ENCODE assay signal across 18 cellular contexts in the genomic region with DNA sequence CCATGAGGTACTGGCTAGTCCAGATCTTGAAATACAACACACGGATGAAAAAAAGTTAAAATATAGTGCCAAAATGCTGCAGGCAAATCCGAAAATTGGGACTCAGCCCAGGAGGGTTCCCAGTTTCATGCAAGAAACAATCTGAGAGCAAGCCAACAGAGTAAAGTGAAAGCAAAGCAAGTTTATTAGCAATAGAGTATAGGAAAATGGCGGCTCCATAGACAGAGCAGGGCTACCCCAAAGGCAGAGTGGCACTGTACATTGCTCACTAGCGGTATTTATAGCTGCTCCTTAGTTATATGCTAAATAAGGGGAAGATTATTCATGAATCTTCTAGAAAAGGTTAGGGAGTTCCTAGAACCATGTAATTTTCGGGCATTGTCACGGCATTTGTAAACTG.
"Had no signal": no experiment of that assay in that cellular context is flagged by ENCODE, and none has a peak within 500 bp of the region (broad histone marks: within the 10 kb centered on the region; RNA-seq: fewer than 3 reads in every experiment).

No MANE protein-coding gene starts in this region.

- H3K9me3 Mint-ChIP-seq: activated T-helper 17 cell treated with anti-CD3 and anti-CD28 coated beads, Interleukin-2, amount 50 U/mL, for 72 hours; brain; natural killer cell; stimulated activated memory B cell treated with anti-CD40 and anti-IgM and Interleukin-4, amounts not matched to agents 10 μg/mL and 1 μg/mL and 100 μg/mL, for 72 hours had no signal

- H3K4me1 ChIP-seq: parathyroid adenoma, right lobe of liver, upper lobe of right lung had no signal

- H3K27ac ChIP-seq: neutrophil, parathyroid adenoma, right lobe of liver, thoracic aorta, upper lobe of right lung had no signal

- H3K4me3 Mint-ChIP-seq: activated CD4-positive, alpha-beta T cell treated with anti-CD3 and anti-CD28 coated beads, Interleukin-2, amount 10 ng/mL, durations not matched to agents 24 days and 14 days; activated T-helper 17 cell treated with anti-CD3 and anti-CD28 coated beads, Interleukin-2, amount 50 U/mL, for 72 hours; brain; natural killer cell; stimulated activated memory B cell treated with anti-CD40 and anti-IgM and Interleukin-4, amounts not matched to agents 10 μg/mL and 1 μg/mL and 100 μg/mL, for 72 hours had no signal

- H3K79me2 ChIP-seq: parathyroid adenoma had no signal

- H3K9ac ChIP-seq: parathyroid adenoma had no signal

- H3K27me3 ChIP-seq: dorsolateral prefrontal cortex, neutrophil, right lobe of liver, upper lobe of right lung had no signal

- H3K9me3 ChIP-seq: neutrophil, right lobe of liver, thoracic aorta, upper lobe of right lung had no signal

- DNase-seq: activated CD4-positive, alpha-beta T cell treated with anti-CD3 and anti-CD28 coated beads, Interleukin-2, amount 10 ng/mL, durations not matched to agents 24 days and 14 days; activated naive CD4-positive, alpha-beta T cell treated with Interleukin-2 at 50 U/mL for 16 hours; anterior cingulate cortex; caudate nucleus; dorsolateral prefrontal cortex; mesenchymal stem cell; natural killer cell; right lobe of liver; small intestine; stimulated activated CD4-positive, alpha-beta T cell treated with anti-CD3 and anti-CD28 coated beads, Interleukin-4, amount 100 ng/mL, for 24 hours; upper lobe of right lung had no signal

- FAIRE-seq: small intestine had no signal

- ATAC-seq: activated T-helper 17 cell treated with anti-CD3 and anti-CD28 coated beads, Interleukin-2, amount 50 U/mL, for 72 hours; natural killer cell; right lobe of liver; SK-N-SH treated with all-trans-retinoic acid at 6 μM for 48 hours; stimulated activated memory B cell treated with anti-CD40 and anti-IgM and Interleukin-4, amounts not matched to agents 10 μg/mL and 1 μg/mL and 100 μg/mL, for 72 hours; upper lobe of right lung had no signal

- H3K4me3 ChIP-seq: dorsolateral prefrontal cortex, right lobe of liver, thoracic aorta, upper lobe of right lung had no signal

- H3K27me3 Mint-ChIP-seq: activated CD4-positive, alpha-beta T cell treated with anti-CD3 and anti-CD28 coated beads, Interleukin-2, amount 10 ng/mL, durations not matched to agents 24 days and 14 days; activated T-helper 17 cell treated with anti-CD3 and anti-CD28 coated beads, Interleukin-2, amount 50 U/mL, for 72 hours; stimulated activated memory B cell treated with anti-CD40 and anti-IgM and Interleukin-4, amounts not matched to agents 10 μg/mL and 1 μg/mL and 100 μg/mL, for 72 hours had no signal

- H3K27ac Mint-ChIP-seq: stimulated activated memory B cell treated with anti-CD40 and anti-IgM and Interleukin-4, amounts not matched to agents 10 μg/mL and 1 μg/mL and 100 μg/mL, for 72 hours had no signal

- H2AFZ ChIP-seq: parathyroid adenoma had no signal

- H3K4me1 Mint-ChIP-seq: brain; natural killer cell; stimulated activated memory B cell treated with anti-CD40 and anti-IgM and Interleukin-4, amounts not matched to agents 10 μg/mL and 1 μg/mL and 100 μg/mL, for 72 hours had no signal
